In genomic region chr11:60280412-60280811, GRCh38 we compare ENCODE assay signal across 12 cellular contexts. TPM values are rescaled to one million over a fixed set of nuclear protein-coding genes. Genes with fewer than 3 reads are reported as not detected.
DNase-seq lines count a peak whose midpoint lies in the region; ATAC-seq, FAIRE-seq and TF ChIP-seq lines count a peak whose summit lies in the region.
"Had no signal": no experiment of that assay in that cellular context is flagged by ENCODE, and none has a peak within 500 bp of the region (broad histone marks: within the 10 kb centered on the region; RNA-seq: fewer than 3 reads in every experiment).

MS4A4A (plus strand) TSS chr11:60280666; CDS start chr11:60280676, 10 bp downstream.

- H3K4me3 ChIP-seq in K562 (no peak within 1 kb of the TSS), uterus (no peak within 1 kb of the TSS)
- no peak within 1 kb of the TSS for H3K4me3 ChIP-seq in effector memory CD4-positive, alpha-beta T cell (ENCODE audit: insufficient read depth, low read depth, low read length, poor library complexity, severe bottlenecking)

- CTCF ChIA-PET in K562 (lab: Yijun Ruan, JAX; ENCODE audit: low intra/inter-chr PET ratio) = no interaction called here

- no TSS peak for BruUV-seq in K562 (replicated peaks; lab: Mats Ljungman, UMichigan)

- H3K4me1 ChIP-seq in K562 (replicated peaks in 1 of 2; ENCODE audit: control insufficient read depth in 2 of 2, insufficient read depth in 2 of 2, low read length in 2 of 2) = no peaks in the 10 kb centered on the region; a peak in 1 of 5 replicates
- no peaks in the 10 kb centered on the region for H3K4me1 ChIP-seq in uterus
- H3K4me1 ChIP-seq in effector memory CD4-positive, alpha-beta T cell (ENCODE audit: control insufficient read depth, insufficient read depth, low read length, poor library complexity, severe bottlenecking) = no peaks in the 10 kb centered on the region

- no peaks in the 10 kb centered on the region for H3K9me3 ChIP-seq in K562 (replicated peaks; ENCODE audit: control insufficient read depth, insufficient read depth, low read depth, low read length)
- no peaks in the 10 kb centered on the region for H3K9me3 ChIP-seq in uterus
- H3K9me3 ChIP-seq in effector memory CD4-positive, alpha-beta T cell (ENCODE audit: control insufficient read depth, low read length) = no peaks in the 10 kb centered on the region

- H3K36me3 ChIP-seq in K562 (ENCODE audit: control insufficient read depth, insufficient read depth, low read length) (no peaks in the 10 kb centered on the region), uterus (no peaks in the 10 kb centered on the region)
- no peaks in the 10 kb centered on the region for H3K36me3 ChIP-seq in effector memory CD4-positive, alpha-beta T cell (ENCODE audit: control insufficient read depth, insufficient read depth, low read length)

- intact Hi-C loops in K562 (cut with micrococcal nuclease) = no loop called here
- intact Hi-C loops in uterus (cut with DNase I; ENCODE audit: low total_unique reads) = no loop called here

- no peaks in the 10 kb centered on the region for H3K9me1 ChIP-seq in K562 (ENCODE audit: control insufficient read depth, insufficient read depth, low read length)

- TF ChIP-seq CTCF in K562 (IDR thresholded peaks at IDR 0.05 in 2 of 3, conservative IDR thresholded peaks at IDR 0.05 in 1 of 3; ENCODE audit: insufficient read depth in 2 of 3, low read depth in 1 of 3, low read length in 3 of 3) = no peak
- no peak for TF ChIP-seq CTCF in uterus (IDR thresholded peaks at IDR 0.05)

- FAIRE-seq in K562 (lab: Jason Lieb, UNC) = no peak
- FAIRE-seq: RCC 7860 had no signal

- no peak for ATAC-seq in K562
- ATAC-seq in GM18873 (IDR thresholded peaks at IDR 0.05; ENCODE audit: low FRiP score, unreplicated experiment) = no peak

- H3K27me3 ChIP-seq in K562 (ENCODE audit: control insufficient read depth in 2 of 2, insufficient read depth in 2 of 2, low read length in 2 of 2) = no peaks in the 10 kb centered on the region
- no peaks in the 10 kb centered on the region for H3K27me3 ChIP-seq in uterus
- no peaks in the 10 kb centered on the region for H3K27me3 ChIP-seq in effector memory CD4-positive, alpha-beta T cell (replicated peaks; ENCODE audit: control insufficient read depth, insufficient read depth, low read length, poor library complexity, severe bottlenecking)

- DNase-seq in M059J (ENCODE audit: low read depth) (no peak), K562 (ENCODE audit: extremely low read depth in 1 of 4, low spot score in 3 of 4) (no peak), midbrain (lab: John Stamatoyannopoulos, UW) (peak; percentile 18), uterus (no peak), NCI-H524 (lab: John Stamatoyannopoulos, UW) (no peak)
- no peak for DNase-seq in effector memory CD4-positive, alpha-beta T cell
- DNase-seq: activated CD4-positive, alpha-beta T cell treated with anti-CD3 and anti-CD28 coated beads for 1 hour; activated effector memory CD4-positive, alpha-beta T cell treated with Interleukin-2 at 50 U/mL for 16 hours; DMS79 treated with DMSO at 0.1 percent for 48 hours; stimulated activated CD4-positive, alpha-beta T cell treated with anti-CD3 and anti-CD28 coated beads, Interleukin-2, amount 100 ng/mL, for 48 hours had no signal

- no peak within 1 kb of the TSS; the same call in 1 of the 2 replicates for H2AFZ ChIP-seq in K562 (ENCODE audit: low read depth, low read length)

- no peak within 1 kb of the TSS for H3K9ac ChIP-seq in K562 (ENCODE audit: insufficient read depth in 1 of 2, low read depth in 2 of 2, low read length in 2 of 2)

- H4K20me1 ChIP-seq in K562 (replicated peaks; ENCODE audit: control insufficient read depth, insufficient read depth, low read length) = no peaks in the 10 kb centered on the region

- no peak within 1 kb of the TSS for H3K4me2 ChIP-seq in K562 (ENCODE audit: insufficient read depth, low read length)

- in situ Hi-C loops in K562 (cut with MboI) = no loop called here

- no peak for TF ChIP-seq RAD21 in K562 (CRISPR knock-in tag; conservative IDR thresholded peaks at IDR 0.05 in 1 of 2, IDR thresholded peaks at IDR 0.05 in 1 of 2)

- TF ChIP-seq POLR2A in K562 (conservative IDR thresholded peaks at IDR 0.05) = no peak
- TF ChIP-seq POLR2A in uterus (IDR thresholded peaks at IDR 0.05) = no peak

- 8% methylated on average over 3 of the region's 3 CpGs for WGBS in K562 (ENCODE audit: insufficient coverage, low coverage, missing lambda C conversion rate)

- POLR2A ChIA-PET in K562 (lab: Yijun Ruan, JAX) = interaction anchor here (0.6 kb wide), 1 partner anchor 13 kb away, joined by 3 read pairs; no protein-coding TSS in a partner anchor

- H3K27ac ChIP-seq in K562 (ENCODE audit: extremely low read depth, low read depth, low read length) (no peak within 1 kb of the TSS), uterus (no peak within 1 kb of the TSS)
- no peak within 1 kb of the TSS for H3K27ac ChIP-seq in effector memory CD4-positive, alpha-beta T cell (ENCODE audit: insufficient read depth, low read length, poor library complexity, severe bottlenecking)

- no peak for TF ChIP-seq EP300 in K562 (IDR thresholded peaks at IDR 0.05; ENCODE audit: low read length)

- no peaks in the 10 kb centered on the region for H3K79me2 ChIP-seq in K562 (ENCODE audit: control insufficient read depth, insufficient read depth, low read length)

TF ChIP-seq in K562, 482 proteins besides CTCF, POLR2A, EP300 and RAD21 (continues in another document):
- TF ChIP-seq ELF4 (CRISPR knock-in tag; IDR thresholded peaks at IDR 0.05) = no peak
- TF ChIP-seq ZNF75A (CRISPR knock-in tag; IDR thresholded peaks at IDR 0.05) = no peak
- TF ChIP-seq CSDE1 (IDR thresholded peaks at IDR 0.05) = no peak
- no peak for TF ChIP-seq NEUROD1 (IDR thresholded peaks at IDR 0.05; ENCODE audit: borderline replicate concordance, low read depth, low read length, partially characterized antibody)
- no peak for TF ChIP-seq ZNF133 (CRISPR knock-in tag; IDR thresholded peaks at IDR 0.05)
- no peak for TF ChIP-seq SAFB2 (IDR thresholded peaks at IDR 0.05; ENCODE audit: borderline replicate concordance, low read depth, low read length, severe bottlenecking)
- no peak for TF ChIP-seq BRF1 (IDR thresholded peaks at IDR 0.05; ENCODE audit: borderline replicate concordance, extremely low read depth, insufficient read length)
- TF ChIP-seq TCF7 (IDR thresholded peaks at IDR 0.05; ENCODE audit: borderline replicate concordance) = no peak
- TF ChIP-seq FOSL1 (tag; conservative IDR thresholded peaks at IDR 0.05) = no peak
- TF ChIP-seq ZSCAN32 (CRISPR knock-in tag; IDR thresholded peaks at IDR 0.05) = no peak
- TF ChIP-seq ZNF518B (CRISPR knock-in tag; IDR thresholded peaks at IDR 0.05) = no peak
- no peak for TF ChIP-seq TRIM24 (IDR thresholded peaks at IDR 0.05)

RNA-seq across cellular contexts. Expression of gene MS4A4A, which starts in this region (rescaled TPM):
- total RNA-seq in M059J (2014; rRNA removed; shearing (Covaris generic)) = 33.0 and 50.9 TPM in 2 replicates
- total RNA-seq in K562 (2011; cell fraction: chromatin; rRNA removed; ENCODE audit: low replicate concordance) = not detected in 2 replicates
- 0.39 TPM in 1 of 2 replicates, not detected in the other for total RNA-seq in K562 (2011; cell fraction: nucleolus; rRNA removed)
- 0.81 TPM in 1 of 2 replicates, not detected in the other for total RNA-seq in K562 (2011; cell fraction: nucleoplasm; rRNA removed)
- total RNA-seq in K562 (2014; rRNA removed) (7.4 and 8.2 TPM in 2 replicates), K562 (2014; rRNA removed; fragmentation: Illumina TruSeq; extraction: Trizol) (10.0 and 10.1 TPM in 2 replicates), K562 (2015; rRNA removed; fragmentation: Illumina TruSeq; extraction: Trizol) (12.0 and 13.1 TPM in 2 replicates), K562 (2021) (10.7 and 11.2 TPM in 2 replicates), uterus (10 to 100 TPM in 3 of 4 donors, 1 to 10 TPM in 1; 2.6 to 29.1 (median 14.3) TPM)
- polyA plus RNA-seq in K562 (2011; rRNA removed) (0.77 and 101 TPM in 2 replicates), K562 (2014; fragmentation: Illumina TruSeq; extraction: Trizol) (8.6 and 9.3 TPM in 2 replicates), K562 (2014; fragmentation: Nextera tagmentation; extraction: Ambion mirVana) (10 to 100 TPM; 40.0 to 41.4 TPM), K562 (2014; rRNA removed) (5.8 and 10.0 TPM in 2 replicates)
- 0.45 and 83.5 TPM in 2 replicates for polyA plus RNA-seq in K562 (2011; cell fraction: cytosol; rRNA removed)
- 0.21 and 52.5 TPM in 2 replicates for polyA plus RNA-seq in K562 (2011; cell fraction: nucleus; rRNA removed)
- polyA plus RNA-seq in K562 (2012) = 7.2 and 8.2 TPM in 2 replicates
- 0.32 and 63.7 TPM in 2 replicates for polyA minus RNA-seq in K562 (2011; rRNA and poly(A)+ RNA removed)
- 18.3 TPM in 1 of 2 replicates, not detected in the other for polyA minus RNA-seq in K562 (2011; cell fraction: cytosol; rRNA and poly(A)+ RNA removed)
- polyA minus RNA-seq in K562 (2011; cell fraction: nucleus; rRNA and poly(A)+ RNA removed) = 50.8 TPM in 1 of 2 replicates, not detected in the other
